In genomic region chr6:29649701-29650673, GRCh38 we compare ENCODE assay signal across 8 cellular contexts. TPM values are rescaled to one million over a fixed set of nuclear protein-coding genes. Genes with fewer than 3 reads are reported as not detected.
A peak's percentile ranks its signal among the peaks of the same experiment; 100 is the strongest.
DNase-seq lines count a peak whose midpoint lies in the region; ATAC-seq and TF ChIP-seq lines count a peak whose summit lies in the region.

No MANE protein-coding gene starts in this region.

- H3K4me1 Mint-ChIP-seq in Calu3 (ENCODE audit: low read depth, unreplicated experiment) (no peaks in the 10 kb centered on the region), endothelial cell (ENCODE audit: unreplicated experiment) (peaks cover 3% of the 10 kb centered on the region)

- DNase-seq in Calu3 (peak; percentile 98), HUDEP-2 (lab: John Stamatoyannopoulos, UW; ENCODE audit: unreplicated experiment in 76 of 76) (peak; percentile 68 to 99 (median 97)), NOMO-1 treated with dmso at 0.1 percent for 144 hours (lab: John Stamatoyannopoulos, UW; ENCODE audit: unreplicated experiment) (peak; percentile 95), endothelial cell (ENCODE audit: low spot score) (peak; percentile 98), midbrain (lab: John Stamatoyannopoulos, UW) (peak; percentile 98)
- peak; percentile 97 for DNase-seq in activated CD8-positive, alpha-beta memory T cell treated with anti-CD3 and anti-CD28 coated beads, Interleukin-2, amount 50 U/mL, for 24 hours (ENCODE audit: extremely low read depth)
- peak; percentile 96 for DNase-seq in stimulated activated CD8-positive, alpha-beta memory T cell treated with anti-CD3 and anti-CD28 coated beads, Interleukin-2, amount 100 ng/mL, for 1 hour (ENCODE audit: low read depth in 2 of 2)

- H3K4me3 Mint-ChIP-seq in Calu3 (ENCODE audit: low read depth, unreplicated experiment) (peak overlapping the region; percentile 77), endothelial cell (ENCODE audit: unreplicated experiment) (peak overlapping the region; percentile 91)

- peak; percentile 90 for TF ChIP-seq CTCF in Calu3 (IDR thresholded peaks at IDR 0.05; ENCODE audit: unreplicated experiment)
- peak; percentile 86 for TF ChIP-seq CTCF in endothelial cell (IDR thresholded peaks at IDR 0.05; ENCODE audit: unreplicated experiment)

- H3K27ac Mint-ChIP-seq in Calu3 (ENCODE audit: unreplicated experiment) = peak overlapping the region; percentile 92
- peak overlapping the region; percentile 81 for H3K27ac Mint-ChIP-seq in endothelial cell (ENCODE audit: unreplicated experiment)

- TSS peak; percentile 95 for BruUV-seq in Calu3 (replicated peaks; lab: Mats Ljungman, UMichigan)

- intact Hi-C loops in Calu3 (cut with micrococcal nuclease; ENCODE audit: unreplicated experiment) = loop anchor here (1.0 to 5.0 kb wide), 3 partner anchors 37 to 187 kb away; no protein-coding TSS in a partner anchor

- H3K36me3 Mint-ChIP-seq in Calu3 (ENCODE audit: insufficient read depth, unreplicated experiment) = peaks cover 16% of the 10 kb centered on the region
- no peaks in the 10 kb centered on the region for H3K36me3 Mint-ChIP-seq in endothelial cell (ENCODE audit: low read depth, unreplicated experiment)

- peak; percentile 94 for ATAC-seq in GM21381 (IDR thresholded peaks at IDR 0.05; ENCODE audit: unreplicated experiment)

- H3K9me3 Mint-ChIP-seq in Calu3 (ENCODE audit: low read depth, unreplicated experiment) = no peaks in the 10 kb centered on the region
- no peaks in the 10 kb centered on the region for H3K9me3 Mint-ChIP-seq in endothelial cell (ENCODE audit: unreplicated experiment)

- CTCF ChIA-PET in Calu3 (lab: Charles Lee) = interaction anchor here (0.6 to 3.6 kb wide), 24 partner anchors 8 to 1508 kb away, joined by 3 to 100 read pairs (median 4); partner anchors contain the start of genes GABBR1 and ZKSCAN8

- no peaks in the 10 kb centered on the region for H3K27me3 Mint-ChIP-seq in Calu3 (ENCODE audit: unreplicated experiment)
- peaks cover 3% of the 10 kb centered on the region for H3K27me3 Mint-ChIP-seq in endothelial cell (ENCODE audit: unreplicated experiment)

RNA-seq across cellular contexts. Expression of gene MOG, which starts 6.9 kb away (rescaled TPM):
- total RNA-seq in Calu3 (2022) = not detected in 2 replicates
- total RNA-seq in endothelial cell (ENCODE audit: unreplicated experiment) = not detected

RNA-seq across cellular contexts. Expression of gene GABBR1, which starts 17.0 kb away (rescaled TPM):
- total RNA-seq in Calu3 (2022) = 35.3 and 42.2 TPM in 2 replicates
- 164 TPM for total RNA-seq in endothelial cell (ENCODE audit: unreplicated experiment)

RNA-seq across cellular contexts. Expression of gene ZFP57, which starts 31.0 kb away (rescaled TPM):
- total RNA-seq in Calu3 (2022) (0.83 TPM in 1 of 2 replicates, not detected in the other), endothelial cell (ENCODE audit: unreplicated experiment) (1.0 TPM)

Comparison
In these comparisons a context has a peak if more than half of its experiments do, and no peak if none do; other contexts are left out.
1. Peak in every context shown above with its lines: DNase-seq and ATAC-seq.